8 cellular contexts compared by ENCODE assay signal in genomic region chr6:31970604-31971271, GRCh38. TPM values are rescaled to one million over a fixed set of nuclear protein-coding genes. Genes with fewer than 3 reads are reported as not detected.
DNase-seq lines count a peak whose midpoint lies in the region; ATAC-seq and TF ChIP-seq lines count a peak whose summit lies in the region.

No MANE protein-coding gene starts in this region.

- peak; percentile 23 for DNase-seq in BE2C
- no peak for DNase-seq in activated T-helper 1 cell treated with anti-CD3 and anti-CD28 coated beads, Interleukin-12 subunit alpha, Interleukin-12 subunit beta, Interleukin-2, Interleukin-4 antibody, amounts not matched to agents 30 ng/mL and 10 ng/mL and 1 ng/mL, durations not matched to agents 14 hours and 24 hours and 36 hours (ENCODE audit: low spot score)
- no peak for DNase-seq in kidney epithelial cell (ENCODE audit: low read depth)
- no peak for DNase-seq in tibial artery
- no peak for DNase-seq in NCI-H1048 (lab: John Stamatoyannopoulos, UW)
- no peak for DNase-seq in hippocampal formation (lab: John Stamatoyannopoulos, UW)

- peaks cover 31% of the 10 kb centered on the region for H3K36me3 Mint-ChIP-seq in activated T-helper 1 cell treated with anti-CD3 and anti-CD28 coated beads, Interleukin-12 subunit alpha, Interleukin-12 subunit beta, Interleukin-2, Interleukin-4 antibody, amounts not matched to agents 30 ng/mL and 10 ng/mL and 1 ng/mL, durations not matched to agents 14 hours and 24 hours and 36 hours (ENCODE audit: low read depth)

- no peak for TF ChIP-seq CTCF in BE2C (IDR thresholded peaks at IDR 0.05; ENCODE audit: low read depth, low read length)
- no peak for TF ChIP-seq CTCF in kidney epithelial cell (IDR thresholded peaks at IDR 0.05; ENCODE audit: insufficient read depth, low read length, poor library complexity, severe bottlenecking)
- no peak for TF ChIP-seq CTCF in tibial artery (IDR thresholded peaks at IDR 0.05)

- H3K4me3 ChIP-seq in BE2C (ENCODE audit: low read depth, low read length), result peak overlapping the region; percentile 82
- H3K4me3 ChIP-seq in HUES64 (ENCODE audit: low read length), result peak overlapping the region; percentile 90
- peak overlapping the region; percentile 89 for H3K4me3 ChIP-seq in kidney epithelial cell (ENCODE audit: low read depth, low read length)
- H3K4me3 ChIP-seq in tibial artery, result peak overlapping the region; percentile 72 to 75

- peak overlapping the region; percentile 100 for H3K27ac Mint-ChIP-seq in activated T-helper 1 cell treated with anti-CD3 and anti-CD28 coated beads, Interleukin-12 subunit alpha, Interleukin-12 subunit beta, Interleukin-2, Interleukin-4 antibody, amounts not matched to agents 30 ng/mL and 10 ng/mL and 1 ng/mL, durations not matched to agents 14 hours and 24 hours and 36 hours

- WGBS in HUES64, result 90% methylated on average over 18 of the region's 18 CpGs

- H3K27me3 Mint-ChIP-seq in activated T-helper 1 cell treated with anti-CD3 and anti-CD28 coated beads, Interleukin-12 subunit alpha, Interleukin-12 subunit beta, Interleukin-2, Interleukin-4 antibody, amounts not matched to agents 30 ng/mL and 10 ng/mL and 1 ng/mL, durations not matched to agents 14 hours and 24 hours and 36 hours (ENCODE audit: insufficient read depth), result no peaks in the 10 kb centered on the region

- H3K27me3 ChIP-seq in BE2C, result no peaks in the 10 kb centered on the region
- no peaks in the 10 kb centered on the region for H3K27me3 ChIP-seq in HUES64 (ENCODE audit: insufficient read depth, low read length)
- no peaks in the 10 kb centered on the region for H3K27me3 ChIP-seq in kidney epithelial cell (ENCODE audit: control insufficient read depth, insufficient read depth, low read length)
- H3K27me3 ChIP-seq in tibial artery, result no peaks in the 10 kb centered on the region

- peak overlapping the region; percentile 77; the same call in 1 of the 2 replicates for H3K9ac ChIP-seq in HUES64 (ENCODE audit: low read depth, low read length)

- H3K4me1 Mint-ChIP-seq in activated T-helper 1 cell treated with anti-CD3 and anti-CD28 coated beads, Interleukin-12 subunit alpha, Interleukin-12 subunit beta, Interleukin-2, Interleukin-4 antibody, amounts not matched to agents 30 ng/mL and 10 ng/mL and 1 ng/mL, durations not matched to agents 14 hours and 24 hours and 36 hours (ENCODE audit: low read depth), result peaks cover 34% of the 10 kb centered on the region

- intact Hi-C loops in activated T-helper 1 cell treated with anti-CD3 and anti-CD28 coated beads, Interleukin-12 subunit alpha, Interleukin-12 subunit beta, Interleukin-2, Interleukin-4 antibody, amounts not matched to agents 30 ng/mL and 10 ng/mL and 1 ng/mL, durations not matched to agents 14 hours and 24 hours and 36 hours (cut with micrococcal nuclease), result loop anchor here (1.0 to 10.0 kb wide), 3 partner anchors 68 to 1304 kb away; partner anchors contain the start of genes B3GALT4, BAG6, RPS18 and VPS52
- intact Hi-C loops in tibial artery (cut with DNase I; ENCODE audit: low total_unique reads), result no loop called here

- peak overlapping the region; percentile 80 for H3K4me3 Mint-ChIP-seq in activated T-helper 1 cell treated with anti-CD3 and anti-CD28 coated beads, Interleukin-12 subunit alpha, Interleukin-12 subunit beta, Interleukin-2, Interleukin-4 antibody, amounts not matched to agents 30 ng/mL and 10 ng/mL and 1 ng/mL, durations not matched to agents 14 hours and 24 hours and 36 hours

- no peaks in the 10 kb centered on the region for H3K9me3 Mint-ChIP-seq in activated T-helper 1 cell treated with anti-CD3 and anti-CD28 coated beads, Interleukin-12 subunit alpha, Interleukin-12 subunit beta, Interleukin-2, Interleukin-4 antibody, amounts not matched to agents 30 ng/mL and 10 ng/mL and 1 ng/mL, durations not matched to agents 14 hours and 24 hours and 36 hours

- H3K9me3 ChIP-seq in BE2C, result no peaks in the 10 kb centered on the region
- H3K9me3 ChIP-seq in HUES64 (ENCODE audit: insufficient read depth, low read depth, low read length), result no peaks in the 10 kb centered on the region
- no peaks in the 10 kb centered on the region for H3K9me3 ChIP-seq in tibial artery

- no peaks in the 10 kb centered on the region for H3K4me1 ChIP-seq in BE2C
- H3K4me1 ChIP-seq in HUES64 (ENCODE audit: insufficient read depth, low read length), result peaks cover 10% of the 10 kb centered on the region; the same call in 1 of the 2 replicates
- H3K4me1 ChIP-seq in tibial artery, result peaks cover 0 to 36% (median 28%) of the 10 kb centered on the region in 4 donors

- H3K36me3 ChIP-seq in BE2C (peaks cover 32% of the 10 kb centered on the region), HUES64 (ENCODE audit: insufficient read depth, low read length) (peaks cover 49% of the 10 kb centered on the region), kidney epithelial cell (ENCODE audit: control insufficient read depth, insufficient read depth, low read length) (peaks cover 4% of the 10 kb centered on the region), tibial artery (peaks cover 20 to 50% (median 44%) of the 10 kb centered on the region in 3 donors)

- H3K27ac ChIP-seq in HUES64 (ENCODE audit: low read depth, low read length) (peak overlapping the region; percentile 98; the same call in 1 of the 2 replicates), tibial artery (peak overlapping the region; percentile 93 to 95)

- no peak for ATAC-seq in HG02571 (IDR thresholded peaks at IDR 0.05; ENCODE audit: unreplicated experiment)

RNA-seq across cellular contexts. Expression of gene DXO, which starts 1.2 kb away (rescaled TPM):
- 42.4 TPM for polyA plus RNA-seq in BE2C (2012; ENCODE audit: insufficient read depth, insufficient read length, low read depth)
- 9.7 TPM for polyA plus RNA-seq in HUES64 (2013, experiment 1 of 2)
- 10.0 TPM for polyA plus RNA-seq in HUES64 (2013, experiment 2 of 2)
- total RNA-seq in activated T-helper 1 cell treated with anti-CD3 and anti-CD28 coated beads, Interleukin-12 subunit alpha, Interleukin-12 subunit beta, Interleukin-2, Interleukin-4 antibody, amounts not matched to agents 30 ng/mL and 10 ng/mL and 1 ng/mL, durations not matched to agents 14 hours and 24 hours and 36 hours, result 14.1 and 15.2 TPM in 2 replicates
- total RNA-seq in kidney epithelial cell, result 28.1 and 30.6 TPM in 2 replicates

RNA-seq across cellular contexts. Expression of gene C4A, which starts 11.1 kb away (rescaled TPM):
- 3.4 TPM for polyA plus RNA-seq in BE2C (2012; ENCODE audit: insufficient read depth, insufficient read length, low read depth)
- 1.0 TPM for polyA plus RNA-seq in HUES64 (2013, experiment 1 of 2)
- 1.4 TPM for polyA plus RNA-seq in HUES64 (2013, experiment 2 of 2)
- total RNA-seq in activated T-helper 1 cell treated with anti-CD3 and anti-CD28 coated beads, Interleukin-12 subunit alpha, Interleukin-12 subunit beta, Interleukin-2, Interleukin-4 antibody, amounts not matched to agents 30 ng/mL and 10 ng/mL and 1 ng/mL, durations not matched to agents 14 hours and 24 hours and 36 hours, result 4.0 and 4.1 TPM in 2 replicates
- total RNA-seq in kidney epithelial cell, result 1.8 and 3.2 TPM in 2 replicates

RNA-seq across cellular contexts. Expression of gene SKIC2, which starts 11.8 kb away (rescaled TPM):
- 118 TPM for polyA plus RNA-seq in BE2C (2012; ENCODE audit: insufficient read depth, insufficient read length, low read depth)
- polyA plus RNA-seq in HUES64 (2013, experiment 1 of 2), result 24.5 TPM
- 27.3 TPM for polyA plus RNA-seq in HUES64 (2013, experiment 2 of 2)
- total RNA-seq in activated T-helper 1 cell treated with anti-CD3 and anti-CD28 coated beads, Interleukin-12 subunit alpha, Interleukin-12 subunit beta, Interleukin-2, Interleukin-4 antibody, amounts not matched to agents 30 ng/mL and 10 ng/mL and 1 ng/mL, durations not matched to agents 14 hours and 24 hours and 36 hours, result 85.8 and 101 TPM in 2 replicates
- total RNA-seq in kidney epithelial cell, result 43.3 and 49.1 TPM in 2 replicates

RNA-seq across cellular contexts. Expression of gene NELFE, which starts 12.0 kb away (rescaled TPM):
- polyA plus RNA-seq in BE2C (2012; ENCODE audit: insufficient read depth, insufficient read length, low read depth), result 185 TPM
- 83.8 TPM for polyA plus RNA-seq in HUES64 (2013, experiment 1 of 2)
- 86.5 TPM for polyA plus RNA-seq in HUES64 (2013, experiment 2 of 2)
- 92.3 and 97.7 TPM in 2 replicates for total RNA-seq in activated T-helper 1 cell treated with anti-CD3 and anti-CD28 coated beads, Interleukin-12 subunit alpha, Interleukin-12 subunit beta, Interleukin-2, Interleukin-4 antibody, amounts not matched to agents 30 ng/mL and 10 ng/mL and 1 ng/mL, durations not matched to agents 14 hours and 24 hours and 36 hours
- 123 and 140 TPM in 2 replicates for total RNA-seq in kidney epithelial cell

RNA-seq across cellular contexts. Expression of gene CFB, which starts 24.8 kb away (rescaled TPM):
- polyA plus RNA-seq in BE2C (2012; ENCODE audit: insufficient read depth, insufficient read length, low read depth), result 0.71 TPM
- polyA plus RNA-seq in HUES64 (2013, experiment 1 of 2), result 0.40 TPM
- polyA plus RNA-seq in HUES64 (2013, experiment 2 of 2), result not detected
- total RNA-seq in activated T-helper 1 cell treated with anti-CD3 and anti-CD28 coated beads, Interleukin-12 subunit alpha, Interleukin-12 subunit beta, Interleukin-2, Interleukin-4 antibody, amounts not matched to agents 30 ng/mL and 10 ng/mL and 1 ng/mL, durations not matched to agents 14 hours and 24 hours and 36 hours, result 0.21 TPM in 1 of 2 replicates, not detected in the other
- total RNA-seq in kidney epithelial cell, result 1.9 and 13.8 TPM in 2 replicates
